Comparison of ENCODE assay signal across 8 cellular contexts in genomic region chrX:72276478-72276953, GRCh38.
DNase-seq lines count a peak whose midpoint lies in the region; ATAC-seq and TF ChIP-seq lines count a peak whose summit lies in the region.

No MANE protein-coding gene starts in this region.

- POLR2A ChIA-PET in AG04449 (lab: Yijun Ruan, JAX), result interaction anchor here (0.8 to 2.0 kb wide), 4 partner anchors 9 to 32 kb away, joined by 3 to 34 read pairs (median 5); no protein-coding TSS in a partner anchor

- peak; percentile 22 for ATAC-seq in GM21367 (IDR thresholded peaks at IDR 0.05; ENCODE audit: unreplicated experiment)

- WGBS in iPS DF 6.9 (ENCODE audit: insufficient coverage, insufficient read length), result no CpG with 5 or more reads among the region's 18 CpGs

- H3K27ac ChIP-seq in WERI-Rb-1, result peak overlapping the region; percentile 88
- no peak overlapping the region for H3K27ac ChIP-seq in iPS DF 6.9 (ENCODE audit: low read length)
- H3K27ac ChIP-seq in stomach smooth muscle (ENCODE audit: low read length), result peak overlapping the region; percentile 78

- no peak for TF ChIP-seq CTCF in AG04449 (IDR thresholded peaks at IDR 0.05; ENCODE audit: insufficient read depth, low read length, missing control alignments)
- TF ChIP-seq CTCF in WERI-Rb-1 (IDR thresholded peaks at IDR 0.05; ENCODE audit: low read depth, low read length), result no peak

- H3K9ac ChIP-seq in stomach smooth muscle (ENCODE audit: low read length in 2 of 2), result peak overlapping the region; percentile 92 to 96

- H3K9me3 ChIP-seq in WERI-Rb-1 (ENCODE audit: severe bottlenecking) (no peaks in the 10 kb centered on the region), iPS DF 6.9 (ENCODE audit: control insufficient read depth, insufficient read depth, low read length) (no peaks in the 10 kb centered on the region), stomach smooth muscle (ENCODE audit: control insufficient read depth in 2 of 2, low read length in 2 of 2) (no peaks in the 10 kb centered on the region)

- H3K27me3 ChIP-seq in WERI-Rb-1 (ENCODE audit: insufficient read depth, low read depth, severe bottlenecking), result no peaks in the 10 kb centered on the region
- H3K27me3 ChIP-seq in iPS DF 6.9 (ENCODE audit: control insufficient read depth, insufficient read depth, low read length), result no peaks in the 10 kb centered on the region
- H3K27me3 ChIP-seq in stomach smooth muscle (ENCODE audit: control insufficient read depth in 1 of 2, insufficient read depth in 2 of 2, low read length in 2 of 2), result peaks cover 0 to 3% of the 10 kb centered on the region in 2 donors

- H3K36me3 ChIP-seq in WERI-Rb-1 (peaks cover 53% of the 10 kb centered on the region), iPS DF 6.9 (ENCODE audit: control insufficient read depth, insufficient read depth, low read length) (peaks cover 23% of the 10 kb centered on the region; the same call in 1 of the 2 replicates), stomach smooth muscle (ENCODE audit: control insufficient read depth in 2 of 2, insufficient read depth in 2 of 2, low read length in 2 of 2) (peaks cover 28 to 38% of the 10 kb centered on the region in 2 donors)

- DNase-seq in AG04449 (ENCODE audit: low read depth, low spot score) (no peak), WERI-Rb-1 (no peak), iPS DF 6.9 (ENCODE audit: low read depth, low spot score) (no peak), RKO (ENCODE audit: low spot score) (no peak), NCI-H1694 treated with DMSO at 0.1 percent for 48 hours (lab: John Stamatoyannopoulos, UW) (no peak)
- DNase-seq in central memory CD4-positive, alpha-beta T cell, result no peak

- CTCF ChIA-PET in AG04449 (lab: Yijun Ruan, JAX), result interaction anchor here (0.8 to 4.3 kb wide), 15 partner anchors 8 to 288 kb away, joined by 3 to 31 read pairs (median 6); no protein-coding TSS in a partner anchor

- H3K4me1 ChIP-seq in iPS DF 6.9 (ENCODE audit: control insufficient read depth, insufficient read depth, low read length), result no peaks in the 10 kb centered on the region; the same call in 1 of the 2 replicates
- peaks cover 12% of the 10 kb centered on the region for H3K4me1 ChIP-seq in stomach smooth muscle (ENCODE audit: control insufficient read depth, insufficient read depth, low read length)

- H3K4me3 ChIP-seq in AG04449 (ENCODE audit: low read depth, low read length) (peak overlapping the region; percentile 73), WERI-Rb-1 (ENCODE audit: low read depth, low read length) (peak overlapping the region; percentile 83), iPS DF 6.9 (ENCODE audit: low read length) (peak overlapping the region; percentile 100; the same call in 1 of the 2 replicates), stomach smooth muscle (ENCODE audit: low read length in 2 of 2) (peak overlapping the region; percentile 82 to 89)
